8 cellular contexts compared by ENCODE assay signal in genomic region chr3:100401674-100402036, GRCh38. TPM values are rescaled to one million over a fixed set of nuclear protein-coding genes. Genes with fewer than 3 reads are reported as not detected.
DNase-seq lines count a peak whose midpoint lies in the region; ATAC-seq and TF ChIP-seq lines count a peak whose summit lies in the region.

No MANE protein-coding gene starts in this region.

- peak; percentile 9 for ATAC-seq in GM21576 (IDR thresholded peaks at IDR 0.05; ENCODE audit: unreplicated experiment)
- peak; percentile 16 for ATAC-seq in activated CD4-positive, alpha-beta T cell treated with anti-CD3 and anti-CD28 coated beads for 36 hours

- H3K27ac Mint-ChIP-seq in activated CD4-positive, alpha-beta T cell treated with anti-CD3 and anti-CD28 coated beads for 36 hours: peak overlapping the region; percentile 96

- DNase-seq in EL (peak; percentile 55), medulla oblongata (ENCODE audit: extremely low spot score) (no peak)
- DNase-seq in activated CD4-positive, alpha-beta T cell treated with anti-CD3 and anti-CD28 coated beads for 36 hours: peak; percentile 73
- DNase-seq in effector CD8-positive, alpha-beta T cell (lab: John Stamatoyannopoulos, UW): peak; percentile 40
- peak; percentile 20 for DNase-seq in stimulated activated CD8-positive, alpha-beta memory T cell treated with anti-CD3 and anti-CD28 coated beads, Interleukin-7, amount 100 ng/mL, for 24 hours (ENCODE audit: low read depth)

- H3K4me1 ChIP-seq in KMS-11 (ENCODE audit: low read depth, poor library complexity, severe bottlenecking): peaks cover 50% of the 10 kb centered on the region
- peaks cover 15 to 33% of the 10 kb centered on the region in 2 donors for H3K4me1 ChIP-seq in muscle layer of duodenum (ENCODE audit: control insufficient read depth in 1 of 2, insufficient read depth in 2 of 2, low read length in 2 of 2)

- H2AFZ ChIP-seq in KMS-11 (ENCODE audit: low read depth): peak overlapping the region; percentile 80

- H3K27me3 ChIP-seq in KMS-11 (ENCODE audit: insufficient read depth, low read depth) (no peaks in the 10 kb centered on the region), muscle layer of duodenum (ENCODE audit: low read depth, low read length) (no peaks in the 10 kb centered on the region)

- H3K9me3 ChIP-seq in muscle layer of duodenum (ENCODE audit: control insufficient read depth in 1 of 2, low read length in 2 of 2): no peaks in the 10 kb centered on the region

- H3K36me3 ChIP-seq in KMS-11 (ENCODE audit: insufficient read depth) (no peaks in the 10 kb centered on the region), muscle layer of duodenum (ENCODE audit: control insufficient read depth in 1 of 2, insufficient read depth in 2 of 2, low read length in 2 of 2) (peaks cover 0 to 4% of the 10 kb centered on the region in 2 donors)

- peak overlapping the region; percentile 84 for H3K4me2 ChIP-seq in KMS-11

- CTCF ChIA-PET in activated CD4-positive, alpha-beta T cell treated with anti-CD3 and anti-CD28 coated beads for 36 hours (lab: Charles Lee): interaction anchor here (0.6 to 2.9 kb wide), 9 partner anchors 10 to 570 kb away, joined by 3 to 12 read pairs (median 5); partner anchors contain the start of gene TBC1D23

- H3K4me1 Mint-ChIP-seq in activated CD4-positive, alpha-beta T cell treated with anti-CD3 and anti-CD28 coated beads for 36 hours: peaks cover 46% of the 10 kb centered on the region

- peaks cover 57% of the 10 kb centered on the region for H3K79me2 ChIP-seq in KMS-11 (ENCODE audit: insufficient read depth, low read depth)

- peak overlapping the region; percentile 19 for H3K4me3 ChIP-seq in KMS-11 (IDR thresholded peaks at IDR 0.05; ENCODE audit: insufficient read depth, low read depth, low read length)
- H3K4me3 ChIP-seq in muscle layer of duodenum (ENCODE audit: low read depth in 1 of 2, low read length in 2 of 2): peak overlapping the region; percentile 76 to 95

- intact Hi-C loops in activated CD4-positive, alpha-beta T cell treated with anti-CD3 and anti-CD28 coated beads for 36 hours (cut with DNase I, micrococcal nuclease): loop anchor here (1.0 to 10.0 kb wide), 12 partner anchors 67 to 1499 kb away; partner anchors contain the start of genes CMSS1 (in 2 of the 2), NIT2 (in 2 of the 2), TBC1D23 (in 2 of the 2) and ZBTB11 (in 2 of the 2)

- no peak for TF ChIP-seq CTCF in KMS-11 (conservative IDR thresholded peaks at IDR 0.05; ENCODE audit: low read depth, low read length)

- POLR2A ChIA-PET in activated CD4-positive, alpha-beta T cell treated with anti-CD3 and anti-CD28 coated beads for 36 hours (lab: Charles Lee): interaction anchor here (0.5 to 1.5 kb wide), 6 partner anchors 10 to 309 kb away, joined by 3 to 7 read pairs (median 5); partner anchors contain the start of genes TBC1D23 and TFG

- H3K9ac ChIP-seq in KMS-11: peak overlapping the region; percentile 84

- H3K4me3 Mint-ChIP-seq in activated CD4-positive, alpha-beta T cell treated with anti-CD3 and anti-CD28 coated beads for 36 hours: peak overlapping the region; percentile 78

- H4K20me1 ChIP-seq in KMS-11 (ENCODE audit: insufficient read depth): peaks cover 7% of the 10 kb centered on the region

- no peaks in the 10 kb centered on the region for H3K9me3 Mint-ChIP-seq in activated CD4-positive, alpha-beta T cell treated with anti-CD3 and anti-CD28 coated beads for 36 hours (ENCODE audit: low read depth)

- peaks cover 21% of the 10 kb centered on the region for H3K36me3 Mint-ChIP-seq in activated CD4-positive, alpha-beta T cell treated with anti-CD3 and anti-CD28 coated beads for 36 hours (ENCODE audit: low read depth)

- H3K27ac ChIP-seq in KMS-11 (peak overlapping the region; percentile 92), muscle layer of duodenum (ENCODE audit: low read length) (peak overlapping the region; percentile 91)

- H3K27me3 Mint-ChIP-seq in activated CD4-positive, alpha-beta T cell treated with anti-CD3 and anti-CD28 coated beads for 36 hours: no peaks in the 10 kb centered on the region

RNA-seq across cellular contexts. Expression of gene LNP1, which starts 0.3 kb away (rescaled TPM):
- total RNA-seq in activated CD4-positive, alpha-beta T cell treated with anti-CD3 and anti-CD28 coated beads for 36 hours: 1 to 10 TPM; 1.7 TPM

RNA-seq across cellular contexts. Expression of gene TOMM70, which starts 0.8 kb away (rescaled TPM):
- total RNA-seq in activated CD4-positive, alpha-beta T cell treated with anti-CD3 and anti-CD28 coated beads for 36 hours: 10 to 100 TPM; 54.0 to 54.1 TPM
